In the genomic region with DNA sequence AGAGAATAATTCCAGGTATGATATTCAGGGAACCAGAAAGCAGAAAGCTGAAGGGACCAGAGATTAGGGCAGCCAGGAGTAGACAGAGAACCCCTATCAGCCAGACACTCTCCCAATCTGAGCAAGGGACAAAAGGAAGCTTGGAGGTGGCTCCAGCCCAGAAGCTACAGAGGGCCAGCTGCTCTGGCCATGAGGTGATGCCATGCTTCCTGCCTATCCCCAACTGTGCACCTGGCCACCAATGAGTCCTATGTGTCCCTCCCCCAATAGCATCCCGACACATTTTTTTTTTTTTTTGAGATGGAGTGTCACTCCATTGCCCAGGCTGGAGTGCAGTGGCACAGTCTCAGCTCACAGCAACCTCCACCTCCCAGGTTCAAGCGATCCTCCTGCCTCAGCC, we compare ENCODE assay signal across 13 cellular contexts. TPM values are rescaled to one million over a fixed set of nuclear protein-coding genes. Genes with fewer than 3 reads are reported as not detected.
DNase-seq lines count a peak whose midpoint lies in the region; ATAC-seq and TF ChIP-seq lines count a peak whose summit lies in the region.
"Had no signal": no experiment of that assay in that cellular context is flagged by ENCODE, and none has a peak within 500 bp of the region (broad histone marks: within the 10 kb centered on the region; RNA-seq: fewer than 3 reads in every experiment).

No MANE protein-coding gene starts in this region.

- no peak overlapping the region for H3K56ac ChIP-seq in IMR-90 (ENCODE audit: extremely low read depth, insufficient read depth, low read length)

- peak overlapping the region in 1 of 11 experiments; percentile 62; a peak in 1 of 22 replicates for H3K9ac ChIP-seq in BLaER1 treated with 17β-estradiol and CSF1 and Interleukin-3, amounts not matched to agents 10 nM and 100 nM
- no peak overlapping the region for H3K9ac ChIP-seq in IMR-90 (ENCODE audit: low read depth, low read length)

- no peak for TF ChIP-seq RAD21 in IMR-90 (IDR thresholded peaks at IDR 0.05; ENCODE audit: low read length)

- no CpG with 5 or more reads among the region's 2 CpGs for WGBS in IMR-90 (ENCODE audit: extremely low coverage in 2 of 2, insufficient read length in 1 of 2), 2 experiments

- H3K27ac Mint-ChIP-seq in brain = peak overlapping the region; percentile 21 to 88 (median 74)
- H3K27ac Mint-ChIP-seq in naive thymus-derived CD4-positive, alpha-beta T cell = peak overlapping the region; percentile 94 to 100 (median 99)

- TF ChIP-seq CTCF in IMR-90 (conservative IDR thresholded peaks at IDR 0.05; ENCODE audit: low read depth, low read length) = no peak
- TF ChIP-seq CTCF in brain (conservative IDR thresholded peaks at IDR 0.05) = no peak

- peaks cover 4% of the 10 kb centered on the region for H3K36me3 Mint-ChIP-seq in brain
- H3K36me3 Mint-ChIP-seq in naive thymus-derived CD4-positive, alpha-beta T cell = peaks cover 0 to 20% (median 0%) of the 10 kb centered on the region in 5 donors

- no peak overlapping the region for H3K4me3 ChIP-seq in BLaER1 treated with 17β-estradiol and CSF1 and Interleukin-3, amounts not matched to agents 10 nM and 100 nM
- no peak overlapping the region for H3K4me3 ChIP-seq in IMR-90 (ENCODE audit: insufficient read depth, low read depth, low read length)
- H3K4me3 ChIP-seq in naive thymus-derived CD4-positive, alpha-beta T cell (ENCODE audit: low read length) = no peak overlapping the region

- peak overlapping the region; percentile 97; the same call in 1 of the 2 replicates for H2BK20ac ChIP-seq in IMR-90 (ENCODE audit: low read depth, low read length)

- no peak overlapping the region for H2BK5ac ChIP-seq in IMR-90 (ENCODE audit: low read depth, low read length, poor library complexity, severe bottlenecking)

- CTCF ChIA-PET in IMR-90 (lab: Yijun Ruan, JAX) = interaction anchor here (1.0 kb wide), 1 partner anchor 129 kb away, joined by 3 read pairs; no protein-coding TSS in a partner anchor
- CTCF ChIA-PET in naive thymus-derived CD4-positive, alpha-beta T cell (lab: Charles Lee) = interaction anchor here (7.3 to 9.5 kb wide), 2 partner anchors 80 to 128 kb away, joined by 59 to 107 read pairs; no protein-coding TSS in a partner anchor

- no peaks in the 10 kb centered on the region for H3K9me3 Mint-ChIP-seq in brain
- peaks cover 0 to 1% (median 0%) of the 10 kb centered on the region in 11 donors for H3K9me3 Mint-ChIP-seq in naive thymus-derived CD4-positive, alpha-beta T cell

- H4K20me1 ChIP-seq in BLaER1 treated with 17β-estradiol and CSF1 and Interleukin-3, amounts not matched to agents 10 nM and 100 nM = no peaks in the 10 kb centered on the region
- no peaks in the 10 kb centered on the region; the same call in 1 of the 2 replicates for H4K20me1 ChIP-seq in IMR-90 (ENCODE audit: insufficient read depth, low read length)

- ATAC-seq in IMR-90 (ENCODE audit: low read depth) (no peak), HG02938 (IDR thresholded peaks at IDR 0.05; ENCODE audit: unreplicated experiment) (no peak)
- ATAC-seq in naive thymus-derived CD4-positive, alpha-beta T cell = no peak

- H3K27me3 Mint-ChIP-seq in brain = no peaks in the 10 kb centered on the region
- H3K27me3 Mint-ChIP-seq in naive thymus-derived CD4-positive, alpha-beta T cell = no peaks in the 10 kb centered on the region

- no peaks in the 10 kb centered on the region for H3K9me3 ChIP-seq in BLaER1 treated with 17β-estradiol and CSF1 and Interleukin-3, amounts not matched to agents 10 nM and 100 nM (replicated peaks in 1 of 11)
- H3K9me3 ChIP-seq in IMR-90 (ENCODE audit: control insufficient read depth, insufficient read depth, low read length) = no peaks in the 10 kb centered on the region
- H3K9me3 ChIP-seq in naive thymus-derived CD4-positive, alpha-beta T cell (ENCODE audit: control insufficient read depth in 2 of 3, low read length in 3 of 3) = no peaks in the 10 kb centered on the region

- peak overlapping the region; percentile 88 for H3K14ac ChIP-seq in IMR-90 (replicated peaks; ENCODE audit: low read depth, low read length)

- peak overlapping the region; percentile 27; the same call in 1 of the 3 replicates for H2BK15ac ChIP-seq in IMR-90 (ENCODE audit: low read depth, low read length)

- H3K9me1 ChIP-seq in IMR-90 (ENCODE audit: insufficient read depth, low read length) = peaks cover 36% of the 10 kb centered on the region

- H3K4me1 ChIP-seq in BLaER1 treated with 17β-estradiol and CSF1 and Interleukin-3, amounts not matched to agents 10 nM and 100 nM = peaks cover 65 to 95% (median 80%) of the 10 kb centered on the region in 10 experiments
- peaks cover 34% of the 10 kb centered on the region for H3K4me1 ChIP-seq in IMR-90 (ENCODE audit: control insufficient read depth, insufficient read depth, low read length)
- H3K4me1 ChIP-seq in naive thymus-derived CD4-positive, alpha-beta T cell (ENCODE audit: control insufficient read depth in 2 of 2, insufficient read depth in 2 of 2, low read length in 2 of 2) = peaks cover 51 to 61% of the 10 kb centered on the region in 2 donors

- H3K27ac ChIP-seq in BLaER1 treated with 17β-estradiol and CSF1 and Interleukin-3, amounts not matched to agents 10 nM and 100 nM = peak overlapping the region in 4 of 11 experiments; percentile 76 to 84 (median 80); a peak in 5 of 22 replicates
- H3K27ac ChIP-seq in IMR-90 (ENCODE audit: insufficient read depth, low read length) = no peak overlapping the region
- H3K27ac ChIP-seq in naive thymus-derived CD4-positive, alpha-beta T cell (ENCODE audit: low read depth, low read length) = peak overlapping the region; percentile 97

- peak overlapping the region; percentile 79 for H2AK5ac ChIP-seq in IMR-90 (ENCODE audit: low read depth, low read length)

- no peak overlapping the region for H3K18ac ChIP-seq in IMR-90 (ENCODE audit: low read depth, low read length)

- in situ Hi-C loops in IMR-90 (cut with MboI; ENCODE audit: low sequenced_read_pairs) = no loop called here

- peak overlapping the region; percentile 94 for H3K4ac ChIP-seq in IMR-90 (ENCODE audit: low read depth, low read length)

- DNase-seq in IMR-90 (no peak), hypothalamus (lab: John Stamatoyannopoulos, UW) (no peak), HuH-7.5 (ENCODE audit: low spot score) (no peak)
- DNase-seq in naive thymus-derived CD4-positive, alpha-beta T cell = no peak
- DNase-seq in activated CD4-positive, CD25-positive, alpha-beta regulatory T cell (lab: John Stamatoyannopoulos, UW) = no peak
- DNase-seq: HCEC 1CT, kidney glomerular epithelial cell, MM.1S, NCI-H446, occipital lobe had no signal

- dilution Hi-C loops in IMR-90 (cut with HindIII; ENCODE audit: low sequenced_read_pairs, unreplicated experiment) = no loop called here

- H4K8ac ChIP-seq in IMR-90 (ENCODE audit: low read depth in 2 of 2, low read length in 2 of 2) = peak overlapping the region in 1 of 2 experiments; percentile 19; a peak in 2 of 4 replicates

- no peak overlapping the region for H3K23ac ChIP-seq in IMR-90 (ENCODE audit: low read depth, low read length)

- no TSS peak for BruUV-seq in IMR-90 (replicated peaks; lab: Mats Ljungman, UMichigan)

- peak overlapping the region; percentile 92 for H4K91ac ChIP-seq in IMR-90 (ENCODE audit: insufficient read depth, low read depth, low read length)

- peaks cover 0 to 3% (median 0%) of the 10 kb centered on the region in 11 experiments; a peak in 2 of 22 replicates for H3K36me3 ChIP-seq in BLaER1 treated with 17β-estradiol and CSF1 and Interleukin-3, amounts not matched to agents 10 nM and 100 nM
- peaks cover 2% of the 10 kb centered on the region for H3K36me3 ChIP-seq in IMR-90 (ENCODE audit: control insufficient read depth, insufficient read depth, low read length)
- H3K36me3 ChIP-seq in naive thymus-derived CD4-positive, alpha-beta T cell (ENCODE audit: control insufficient read depth in 2 of 3, insufficient read depth in 3 of 3, low read length in 3 of 3) = no peaks in the 10 kb centered on the region

- H3K79me1 ChIP-seq in IMR-90 (ENCODE audit: low read depth in 1 of 2, low read length in 2 of 2) = peaks cover 17 to 76% of the 10 kb centered on the region in 2 experiments

- intact Hi-C loops in IMR-90 (cut with micrococcal nuclease) = no loop called here
- intact Hi-C loops in naive thymus-derived CD4-positive, alpha-beta T cell (cut with micrococcal nuclease) = loop anchor here in 1 of 2 donors (5.0 kb wide), 1 partner anchor 1609 kb away; the partner anchor contains the start of gene TUFM

- no peak for TF ChIP-seq POLR2A in IMR-90 (IDR thresholded peaks at IDR 0.05; ENCODE audit: low read depth, low read length)

- H2BK120ac ChIP-seq in IMR-90 (ENCODE audit: low read depth, low read length) = peak overlapping the region; percentile 99; the same call in 1 of the 2 replicates

- H3K4me3 Mint-ChIP-seq in brain = no peak overlapping the region
- peak overlapping the region; percentile 20 to 91 (median 79) for H3K4me3 Mint-ChIP-seq in naive thymus-derived CD4-positive, alpha-beta T cell

- H4K5ac ChIP-seq in IMR-90 (ENCODE audit: low read depth, low read length) = no peak overlapping the region

- peak overlapping the region; percentile 76 to 94 (median 92) for H3K4me2 ChIP-seq in BLaER1 treated with 17β-estradiol and CSF1 and Interleukin-3, amounts not matched to agents 10 nM and 100 nM
- H3K4me2 ChIP-seq in IMR-90 (ENCODE audit: low read depth, low read length) = no peak overlapping the region

- no peaks in the 10 kb centered on the region for H3K27me3 ChIP-seq in BLaER1 treated with 17β-estradiol and CSF1 and Interleukin-3, amounts not matched to agents 10 nM and 100 nM
- H3K27me3 ChIP-seq in IMR-90 (ENCODE audit: control insufficient read depth, insufficient read depth, low read length) = no peaks in the 10 kb centered on the region
- H3K27me3 ChIP-seq in naive thymus-derived CD4-positive, alpha-beta T cell (ENCODE audit: control insufficient read depth in 2 of 2, insufficient read depth in 2 of 2, low read length in 2 of 2) = no peaks in the 10 kb centered on the region

- H3K4me1 Mint-ChIP-seq in brain = peaks cover 56% of the 10 kb centered on the region
- peaks cover 63 to 91% (median 85%) of the 10 kb centered on the region in 7 donors for H3K4me1 Mint-ChIP-seq in naive thymus-derived CD4-positive, alpha-beta T cell

- H2AK9ac ChIP-seq in IMR-90 (replicated peaks; ENCODE audit: low read depth, low read length, poor library complexity) = no peak overlapping the region

- no peak overlapping the region for H2AFZ ChIP-seq in IMR-90 (replicated peaks; ENCODE audit: low read length, poor library complexity)

- POLR2A ChIA-PET in IMR-90 (lab: Charles Lee; ENCODE audit: unreplicated experiment) = interaction anchor here (0.6 kb wide), 1 partner anchor 11 kb away, joined by 5 read pairs; no protein-coding TSS in a partner anchor
- POLR2A ChIA-PET in naive thymus-derived CD4-positive, alpha-beta T cell (lab: Charles Lee) = interaction anchor here (1.0 to 16.3 kb wide), 6 partner anchors 15 to 132 kb away, joined by 4 to 196 read pairs (median 8); partner anchors contain the start of gene NSMCE1

RNA-seq across cellular contexts. Expression of gene NSMCE1, which starts 30.0 kb away (rescaled TPM):
- 120 and 130 TPM in 2 replicates for total RNA-seq in IMR-90 (2012; rRNA removed)
- 47.5 and 48.0 TPM in 2 replicates for polyA plus RNA-seq in IMR-90 (2012; rRNA removed)
- polyA plus RNA-seq in IMR-90 (2012; cell fraction: cytosol; rRNA removed) = 36.6 and 48.8 TPM in 2 replicates
- 13.4 and 21.5 TPM in 2 replicates for polyA plus RNA-seq in IMR-90 (2012; cell fraction: nucleus; rRNA removed; ENCODE audit: low replicate concordance)
- polyA plus RNA-seq in brain (ENCODE audit: insufficient read depth, low read depth, low replicate concordance) = 140 TPM
- 100 to 1,000 TPM in 1 of 5 experiments, 10 to 100 TPM in 4; 45.5 to 106 (median 70.2) TPM for total RNA-seq in naive thymus-derived CD4-positive, alpha-beta T cell
- 100 to 1,000 TPM; 200 to 220 TPM for polyA plus RNA-seq in naive thymus-derived CD4-positive, alpha-beta T cell

RNA-seq across cellular contexts. Expression of gene KDM8, which starts 35.3 kb away (rescaled TPM):
- total RNA-seq in IMR-90 (2012; rRNA removed) = 3.2 and 3.6 TPM in 2 replicates
- polyA plus RNA-seq in IMR-90 (2012; rRNA removed) (3.8 and 4.3 TPM in 2 replicates), brain (ENCODE audit: insufficient read depth, low read depth, low replicate concordance) (6.4 TPM)
- polyA plus RNA-seq in IMR-90 (2012; cell fraction: cytosol; rRNA removed) = 2.5 and 3.1 TPM in 2 replicates
- polyA plus RNA-seq in IMR-90 (2012; cell fraction: nucleus; rRNA removed; ENCODE audit: low replicate concordance) = 8.7 and 13.5 TPM in 2 replicates
- total RNA-seq in naive thymus-derived CD4-positive, alpha-beta T cell = 10 to 100 TPM; 15.6 to 34.4 (median 19.0) TPM
- polyA plus RNA-seq in naive thymus-derived CD4-positive, alpha-beta T cell = 10 to 100 TPM in 1 of 2 donors, 1 to 10 TPM in 1; 10.0 to 15.4 TPM

Comparison
In these comparisons a context has a peak if more than half of its experiments do, and no peak if none do; other contexts are left out.
1. H3K4me3 Mint-ChIP-seq: peak in naive thymus-derived CD4-positive, alpha-beta T cell (10 of 10); none in brain (0 of 5).